In the genomic region with DNA sequence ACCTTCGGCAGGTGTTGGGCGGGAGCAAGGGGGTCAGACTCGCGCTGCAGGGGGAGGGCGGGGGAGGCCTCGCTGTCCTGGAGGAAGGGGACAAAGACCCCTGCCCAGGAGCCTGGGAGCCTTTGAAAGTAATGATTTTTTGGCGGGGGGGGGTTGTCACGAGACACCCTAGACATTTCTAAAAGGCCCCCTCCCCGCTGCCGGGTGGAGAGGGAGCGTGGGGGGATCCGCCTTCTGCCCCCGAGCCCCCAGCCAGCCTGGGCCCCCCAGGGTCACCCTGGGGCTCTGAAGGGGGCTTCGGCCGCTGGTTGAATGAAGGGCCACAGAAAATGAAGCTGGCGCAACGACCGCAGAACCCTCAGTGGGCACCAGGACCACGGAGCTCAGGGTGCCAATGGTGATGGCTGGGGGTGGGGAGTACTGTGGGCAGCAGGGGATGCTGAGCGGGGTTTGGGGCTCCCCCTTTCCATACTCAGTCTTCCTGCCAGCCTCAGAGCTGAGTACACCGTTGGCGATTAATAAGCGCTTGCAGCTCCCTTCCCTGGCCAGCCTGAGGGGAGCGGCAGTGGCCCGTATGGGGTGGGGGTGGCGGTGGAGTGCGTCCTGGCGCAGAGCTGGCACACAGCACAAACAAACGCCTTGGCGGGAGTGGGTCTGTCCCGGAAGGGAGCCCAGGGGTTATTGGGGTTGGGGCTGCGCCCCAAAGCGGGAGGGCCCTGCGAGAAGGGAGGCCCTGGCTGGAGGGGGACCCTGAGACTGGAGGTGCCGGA, we compare ENCODE assay signal across 8 cellular contexts. TPM values are rescaled to one million over a fixed set of nuclear protein-coding genes. Genes with fewer than 3 reads are reported as not detected.
DNase-seq lines count a peak whose midpoint lies in the region; ATAC-seq and TF ChIP-seq lines count a peak whose summit lies in the region.

No MANE protein-coding gene starts in this region.

- CTCF ChIA-PET in CD8-positive, alpha-beta T cell (lab: Charles Lee): interaction anchor here (0.9 to 8.9 kb wide), 11 partner anchors 9 to 370 kb away, joined by 3 to 170 read pairs (median 13); partner anchors contain the start of gene KRTAP5-5

- H3K4me1 Mint-ChIP-seq in CD8-positive, alpha-beta T cell (ENCODE audit: low read depth): peaks cover 34% of the 10 kb centered on the region

- H3K9me3 Mint-ChIP-seq in CD8-positive, alpha-beta T cell: peaks cover 3% of the 10 kb centered on the region

- DNase-seq in CD8-positive, alpha-beta T cell: peak in 6 of 7 experiments; percentile 14 to 59 (median 33)
- DNase-seq in NCI-H345 treated with DMSO at 0.1 percent for 48 hours (lab: John Stamatoyannopoulos, UW; ENCODE audit: unreplicated experiment): peak; percentile 63
- DNase-seq in breast epithelium (ENCODE audit: low spot score in 2 of 2): peak in 1 of 2 donors; percentile 47
- DNase-seq in vagina (ENCODE audit: extremely low spot score in 2 of 2): peak in 1 of 2 donors; percentile 71
- no peak for DNase-seq in NCI-H2171 treated with DMSO at 0.1 percent for 48 hours (lab: John Stamatoyannopoulos, UW)
- DNase-seq in CD1c-positive myeloid dendritic cell (ENCODE audit: extremely low spot score): no peak

- intact Hi-C loops in CD8-positive, alpha-beta T cell (cut with DNase I, micrococcal nuclease): loop anchor here (2.0 to 5.0 kb wide), 8 partner anchors 36 to 646 kb away; partner anchors contain the start of genes AP2A2 (in 1 of the 2) and TOLLIP (in 1 of the 2)
- intact Hi-C loops in breast epithelium (cut with DNase I; ENCODE audit: low total_unique reads): no loop called here
- intact Hi-C loops in vagina (cut with DNase I): loop anchor here (5.0 to 10.0 kb wide), 2 partner anchors 236 to 368 kb away; no protein-coding TSS in a partner anchor

- POLR2A ChIA-PET in CD8-positive, alpha-beta T cell (lab: Charles Lee): interaction anchor here (0.8 to 3.4 kb wide), 4 partner anchors 17 to 264 kb away, joined by 3 to 23 read pairs (median 4); partner anchors contain the start of gene TOLLIP

- H3K9me3 ChIP-seq in CD8-positive, alpha-beta T cell (ENCODE audit: low read length): no peaks in the 10 kb centered on the region
- H3K9me3 ChIP-seq in breast epithelium: peaks cover 0 to 4% of the 10 kb centered on the region in 2 donors
- no peaks in the 10 kb centered on the region for H3K9me3 ChIP-seq in mucosa of stomach (ENCODE audit: control insufficient read depth, low read length)
- no peaks in the 10 kb centered on the region for H3K9me3 ChIP-seq in vagina

- peak overlapping the region; percentile 84 for H3K9ac ChIP-seq in mucosa of stomach (ENCODE audit: low read length)

- peak overlapping the region; percentile 57 for H3K4me3 ChIP-seq in CD8-positive, alpha-beta T cell (ENCODE audit: low read depth, low read length)
- peak overlapping the region; percentile 40 to 77 (median 60) for H3K4me3 ChIP-seq in breast epithelium
- H3K4me3 ChIP-seq in mucosa of stomach (ENCODE audit: low read length): peak overlapping the region; percentile 11
- H3K4me3 ChIP-seq in vagina: peak overlapping the region; percentile 42 to 63

- H3K4me1 ChIP-seq in CD8-positive, alpha-beta T cell (ENCODE audit: insufficient read depth, low read length): peaks cover 46% of the 10 kb centered on the region
- peaks cover 0 to 7% of the 10 kb centered on the region in 2 donors for H3K4me1 ChIP-seq in breast epithelium
- H3K4me1 ChIP-seq in mucosa of stomach (ENCODE audit: control insufficient read depth, insufficient read depth, low read length): peaks cover 43% of the 10 kb centered on the region
- H3K4me1 ChIP-seq in vagina: peaks cover 41% of the 10 kb centered on the region

- peak; percentile 5 for ATAC-seq in CD8-positive, alpha-beta T cell
- no peak for ATAC-seq in HG02759 (IDR thresholded peaks at IDR 0.05; ENCODE audit: unreplicated experiment)

- H3K27me3 Mint-ChIP-seq in CD8-positive, alpha-beta T cell (ENCODE audit: low read depth): no peaks in the 10 kb centered on the region

- TF ChIP-seq CTCF in CD8-positive, alpha-beta T cell (IDR thresholded peaks at IDR 0.05): no peak
- no peak for TF ChIP-seq CTCF in breast epithelium (IDR thresholded peaks at IDR 0.05)
- TF ChIP-seq CTCF in vagina (IDR thresholded peaks at IDR 0.05): no peak

- peak overlapping the region; percentile 59 for H3K27ac ChIP-seq in CD8-positive, alpha-beta T cell (ENCODE audit: low read depth, low read length)
- H3K27ac ChIP-seq in breast epithelium: peak overlapping the region; percentile 75 to 92
- H3K27ac ChIP-seq in vagina: peak overlapping the region; percentile 75

- no peak for TF ChIP-seq POLR2A in breast epithelium (IDR thresholded peaks at IDR 0.05)
- TF ChIP-seq POLR2A in vagina (IDR thresholded peaks at IDR 0.05): no peak

- no peaks in the 10 kb centered on the region for H3K36me3 Mint-ChIP-seq in CD8-positive, alpha-beta T cell

- no peaks in the 10 kb centered on the region for H3K36me3 ChIP-seq in CD8-positive, alpha-beta T cell (ENCODE audit: insufficient read depth, low read length)
- H3K36me3 ChIP-seq in breast epithelium: no peaks in the 10 kb centered on the region
- H3K36me3 ChIP-seq in mucosa of stomach (ENCODE audit: control insufficient read depth, insufficient read depth, low read length): no peaks in the 10 kb centered on the region
- H3K36me3 ChIP-seq in vagina: no peaks in the 10 kb centered on the region

- no peaks in the 10 kb centered on the region for H3K27me3 ChIP-seq in CD8-positive, alpha-beta T cell (ENCODE audit: insufficient read depth, low read length)
- H3K27me3 ChIP-seq in breast epithelium (peaks cover 0 to 15% of the 10 kb centered on the region in 2 donors), mucosa of stomach (ENCODE audit: control insufficient read depth, insufficient read depth, low read length) (no peaks in the 10 kb centered on the region), vagina (no peaks in the 10 kb centered on the region)

- peak overlapping the region; percentile 82 for H3K4me3 Mint-ChIP-seq in CD8-positive, alpha-beta T cell

- H3K27ac Mint-ChIP-seq in CD8-positive, alpha-beta T cell: peak overlapping the region; percentile 92

RNA-seq across cellular contexts. Expression of gene DUSP8, which starts 1.2 kb away (rescaled TPM):
- total RNA-seq in CD8-positive, alpha-beta T cell: 100 to 1,000 TPM; 123 to 130 TPM
- total RNA-seq in breast epithelium (1 to 10 TPM in 2 of 3 donors, under 1 TPM in 1; 0.80 to 2.9 (median 1.6) TPM), vagina (2.9 TPM)

RNA-seq across cellular contexts. Expression of gene KRTAP5-1, which starts 11.8 kb away (rescaled TPM):
- total RNA-seq in CD8-positive, alpha-beta T cell: not detected
- total RNA-seq in breast epithelium (not detected), vagina (not detected)

RNA-seq across cellular contexts. Expression of gene KRTAP5-2, which starts 24.8 kb away (rescaled TPM):
- total RNA-seq in CD8-positive, alpha-beta T cell: not detected
- total RNA-seq in breast epithelium: not detected
- total RNA-seq in vagina: not detected

RNA-seq across cellular contexts. Expression of gene KRTAP5-3, which starts 35.0 kb away (rescaled TPM):
- total RNA-seq in CD8-positive, alpha-beta T cell: not detected
- total RNA-seq in breast epithelium: not detected
- total RNA-seq in vagina: not detected

RNA-seq across cellular contexts. Expression of gene KRTAP5-4, which starts 48.7 kb away (rescaled TPM):
- total RNA-seq in CD8-positive, alpha-beta T cell: not detected
- total RNA-seq in breast epithelium (not detected), vagina (not detected)

Comparison
In these comparisons a context has a peak if more than half of its experiments do, and no peak if none do; other contexts are left out.
1. DNase-seq: peak in CD8-positive, alpha-beta T cell (6 of 7) and NCI-H345 treated with DMSO at 0.1 percent for 48 hours (single experiment); none in NCI-H2171 treated with DMSO at 0.1 percent for 48 hours (single experiment) and CD1c-positive myeloid dendritic cell (single experiment).
2. RNA of gene DUSP8, which starts 1.2 kb away (total RNA-seq): 123 to 130 TPM in CD8-positive, alpha-beta T cell; 2.9 TPM in vagina (single experiment) and 0.80 to 2.9 TPM in breast epithelium; every median in the first group is over 10 times any median in the second.
3. Peak in every context shown above with its lines, with median percentiles within 50 percentile points of each other: H3K27ac ChIP-seq and H3K4me3 ChIP-seq.